Comparison of ENCODE assay signal across 16 cellular contexts in the genomic region with DNA sequence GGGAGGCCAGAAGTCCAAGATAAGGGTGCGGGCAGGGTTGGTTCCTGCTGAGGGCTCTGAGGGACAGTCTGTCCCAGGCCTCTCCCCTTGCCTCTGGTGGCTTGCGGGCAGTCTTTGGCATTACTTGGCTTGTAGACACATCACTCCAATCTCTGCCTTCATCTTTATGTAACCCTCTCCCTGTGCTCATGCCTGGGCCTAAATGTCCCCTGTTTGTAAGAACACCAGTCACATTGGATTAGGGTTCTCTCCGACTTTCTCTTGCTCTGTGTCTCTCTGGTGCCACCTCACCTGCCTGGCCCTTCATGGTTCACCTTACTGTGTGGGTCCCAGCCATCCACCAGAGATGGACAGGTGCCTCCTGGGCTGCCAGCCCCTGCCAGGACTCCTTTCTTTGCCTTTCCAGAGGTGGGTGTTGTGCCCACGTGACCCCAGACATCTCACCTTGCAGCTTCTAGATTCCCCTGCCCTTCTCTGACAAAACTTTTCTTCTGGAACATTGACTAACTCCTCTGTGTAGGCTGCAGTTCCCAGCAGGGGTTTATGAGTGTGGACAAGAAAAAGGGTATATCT.
DNase-seq lines count a peak whose midpoint lies in the region; ATAC-seq and TF ChIP-seq lines count a peak whose summit lies in the region.
"Had no signal": no experiment of that assay in that cellular context is flagged by ENCODE, and none has a peak within 500 bp of the region (broad histone marks: within the 10 kb centered on the region; RNA-seq: fewer than 3 reads in every experiment).

No MANE protein-coding gene starts in this region.

- peaks cover 10% of the 10 kb centered on the region for H3K36me3 Mint-ChIP-seq in CD4-positive, CD25-positive, alpha-beta regulatory T cell
- H3K36me3 Mint-ChIP-seq in activated T-helper 17 cell treated with anti-CD3 and anti-CD28 coated beads, Interleukin-2, amount 50 U/mL, for 72 hours (ENCODE audit: low read depth), result peaks cover 37% of the 10 kb centered on the region
- peaks cover 13% of the 10 kb centered on the region for H3K36me3 Mint-ChIP-seq in nephron (ENCODE audit: low read depth)

- peaks cover 7 to 86% (median 57%) of the 10 kb centered on the region in 4 donors for H3K4me1 Mint-ChIP-seq in CD4-positive, CD25-positive, alpha-beta regulatory T cell
- H3K4me1 Mint-ChIP-seq in activated T-helper 17 cell treated with anti-CD3 and anti-CD28 coated beads, Interleukin-2, amount 50 U/mL, for 72 hours, result peaks cover 61% of the 10 kb centered on the region
- peaks cover 39% of the 10 kb centered on the region for H3K4me1 Mint-ChIP-seq in nephron

- no peaks in the 10 kb centered on the region for H3K9me3 ChIP-seq in CD4-positive, CD25-positive, alpha-beta regulatory T cell (ENCODE audit: control insufficient read depth in 2 of 2, low read length in 2 of 2)
- H3K9me3 ChIP-seq: mucosa of descending colon had no signal

- DNase-seq in CD4-positive, CD25-positive, alpha-beta regulatory T cell, result no peak
- DNase-seq in GM12865 (ENCODE audit: low read depth), result peak; percentile 20
- DNase-seq in mesenteric fat pad (ENCODE audit: low spot score), result no peak
- no peak for DNase-seq in NCI-H345 treated with DMSO at 0.1 percent for 48 hours (lab: John Stamatoyannopoulos, UW; ENCODE audit: unreplicated experiment)
- DNase-seq: activated CD4-positive, CD25-positive, alpha-beta regulatory T cell treated with anti-CD3 and anti-CD28 coated beads, Interleukin-2, amount 50 U/mL, for 72 hours; activated gamma-delta T cell treated with Interleukin-2 at 50 U/mL for 16 hours; C1 segment of cervical spinal cord; central memory CD4-positive, alpha-beta T cell; mucosa of descending colon; NCI-H146; SW 1271 had no signal

- H3K36me3 ChIP-seq in CD4-positive, CD25-positive, alpha-beta regulatory T cell (ENCODE audit: control insufficient read depth, insufficient read depth, low read length), result peaks cover 3% of the 10 kb centered on the region

- H3K4me3 Mint-ChIP-seq in CD4-positive, CD25-positive, alpha-beta regulatory T cell, result peak overlapping the region; percentile 2 to 75 (median 28)
- H3K4me3 Mint-ChIP-seq in activated T-helper 17 cell treated with anti-CD3 and anti-CD28 coated beads, Interleukin-2, amount 50 U/mL, for 72 hours, result peak overlapping the region; percentile 83
- no peak overlapping the region for H3K4me3 Mint-ChIP-seq in nephron

- H3K4me1 ChIP-seq in CD4-positive, CD25-positive, alpha-beta regulatory T cell (ENCODE audit: control insufficient read depth, insufficient read depth, low read length, poor library complexity, severe bottlenecking), result peaks cover 52% of the 10 kb centered on the region

- no peaks in the 10 kb centered on the region for H3K27me3 ChIP-seq in CD4-positive, CD25-positive, alpha-beta regulatory T cell (ENCODE audit: control insufficient read depth, insufficient read depth, low read length)

- no peaks in the 10 kb centered on the region for H3K27me3 Mint-ChIP-seq in CD4-positive, CD25-positive, alpha-beta regulatory T cell
- H3K27me3 Mint-ChIP-seq in activated T-helper 17 cell treated with anti-CD3 and anti-CD28 coated beads, Interleukin-2, amount 50 U/mL, for 72 hours, result no peaks in the 10 kb centered on the region
- peaks cover 71% of the 10 kb centered on the region for H3K27me3 Mint-ChIP-seq in nephron (ENCODE audit: low read depth)
- H3K27me3 Mint-ChIP-seq: progenitor cell of endocrine pancreas had no signal

- TF ChIP-seq CTCF in GM12865 (IDR thresholded peaks at IDR 0.05; ENCODE audit: insufficient read depth, low read depth, low read length, missing control alignments) (no peak), nephron (IDR thresholded peaks at IDR 0.05; ENCODE audit: unreplicated experiment in 3 of 3) (no peak)

- H3K27ac Mint-ChIP-seq in CD4-positive, CD25-positive, alpha-beta regulatory T cell, result peak overlapping the region; percentile 72 to 89 (median 89)
- H3K27ac Mint-ChIP-seq in activated T-helper 17 cell treated with anti-CD3 and anti-CD28 coated beads, Interleukin-2, amount 50 U/mL, for 72 hours, result peak overlapping the region; percentile 99
- peak overlapping the region; percentile 26 to 40 (median 38) for H3K27ac Mint-ChIP-seq in nephron
- H3K27ac Mint-ChIP-seq: progenitor cell of endocrine pancreas had no signal

- peaks cover 0 to 2% (median 0%) of the 10 kb centered on the region in 7 donors for H3K9me3 Mint-ChIP-seq in CD4-positive, CD25-positive, alpha-beta regulatory T cell
- H3K9me3 Mint-ChIP-seq in activated T-helper 17 cell treated with anti-CD3 and anti-CD28 coated beads, Interleukin-2, amount 50 U/mL, for 72 hours, result peaks cover 6% of the 10 kb centered on the region
- no peaks in the 10 kb centered on the region for H3K9me3 Mint-ChIP-seq in nephron

- no peak for ATAC-seq in CD4-positive, CD25-positive, alpha-beta regulatory T cell (ENCODE audit: low read depth in 2 of 2)
- ATAC-seq in activated T-helper 17 cell treated with anti-CD3 and anti-CD28 coated beads, Interleukin-2, amount 50 U/mL, for 72 hours (replicated peaks), result no peak
- ATAC-seq in GM21515 (IDR thresholded peaks at IDR 0.05; ENCODE audit: unreplicated experiment), result no peak
- ATAC-seq: mucosa of descending colon, Panc1 had no signal

- H3K4me3 ChIP-seq in CD4-positive, CD25-positive, alpha-beta regulatory T cell (ENCODE audit: low read depth, low read length), result peak overlapping the region; percentile 17
- H3K4me3 ChIP-seq in GM12865 (ENCODE audit: low read depth, low read length), result peak overlapping the region; percentile 54
- H3K4me3 ChIP-seq: mucosa of descending colon had no signal

- H3K27ac ChIP-seq in CD4-positive, CD25-positive, alpha-beta regulatory T cell (ENCODE audit: insufficient read depth, low read length, poor library complexity, severe bottlenecking), result peak overlapping the region; percentile 61

Comparison
In these comparisons a context has a peak if more than half of its experiments do, and no peak if none do; other contexts are left out.
1. H3K27ac Mint-ChIP-seq: peak in every context shown above with its lines; median percentile 99 in activated T-helper 17 cell treated with anti-CD3 and anti-CD28 coated beads, Interleukin-2, amount 50 U/mL, for 72 hours; 89 in CD4-positive, CD25-positive, alpha-beta regulatory T cell; 38 in nephron.
2. H3K4me3 Mint-ChIP-seq: peak in CD4-positive, CD25-positive, alpha-beta regulatory T cell (4 of 4) and activated T-helper 17 cell treated with anti-CD3 and anti-CD28 coated beads, Interleukin-2, amount 50 U/mL, for 72 hours (single experiment); none in nephron (0 of 3).